Comparison of ENCODE assay signal across 24 cellular contexts in genomic region chr10:71392791-71393781, GRCh38.
"Had no signal": no experiment of that assay in that cellular context is flagged by ENCODE, and none has a peak within 500 bp of the region (broad histone marks: within the 10 kb centered on the region; RNA-seq: fewer than 3 reads in every experiment).

No MANE protein-coding gene starts in this region.

- H3K36me3 Mint-ChIP-seq: activated naive CD8-positive, alpha-beta T cell treated with anti-CD3 and anti-CD28 coated beads, Interleukin-2, amount 10 ng/mL, durations not matched to agents 7 days and 5 days had no signal

- H3K4me3 Mint-ChIP-seq: activated CD8-positive, alpha-beta T cell treated with anti-CD3 and anti-CD28 coated beads, Interleukin-2, amount 10 ng/mL, durations not matched to agents 7 days and 5 days; activated naive CD4-positive, alpha-beta T cell treated with anti-CD3 and anti-CD28 coated beads for 36 hours; activated naive CD8-positive, alpha-beta T cell treated with anti-CD3 and anti-CD28 coated beads, Interleukin-2, amount 10 ng/mL, durations not matched to agents 7 days and 5 days; neural crest cell; stimulated activated naive CD8-positive, alpha-beta T cell treated with anti-CD3 and anti-CD28 coated beads, Interleukin-15, Interleukin-2, amounts not matched to agents 100 ng/mL and 50 ng/mL, for 24 hours had no signal

- H3K4me3 ChIP-seq: breast epithelium, colonic mucosa, heart right ventricle, lower lobe of right lung, ovary, psoas muscle, tibial artery had no signal

- H3K9me3 ChIP-seq: breast epithelium, colonic mucosa, heart right ventricle, lower lobe of right lung, ovary, psoas muscle, tibial artery had no signal

- ATAC-seq: activated CD8-positive, alpha-beta T cell treated with anti-CD3 and anti-CD28 coated beads, Interleukin-2, amount 10 ng/mL, durations not matched to agents 7 days and 5 days; heart right ventricle; left colon; lower lobe of right lung; naive thymus-derived CD4-positive, alpha-beta T cell; psoas muscle; right cardiac atrium had no signal

- DNase-seq: activated CD4-positive, alpha-beta T cell treated with anti-CD3 and anti-CD28 coated beads for 1 hour; activated CD4-positive, alpha-beta T cell treated with anti-CD3 and anti-CD28 coated beads, Interleukin-2, amount 50 U/mL, for 1 hour; activated CD8-positive, alpha-beta T cell treated with anti-CD3 and anti-CD28 coated beads, Interleukin-2, amount 10 ng/mL, durations not matched to agents 7 days and 5 days; activated effector memory CD4-positive, alpha-beta T cell treated with Interleukin-2 at 50 U/mL for 16 hours; activated naive CD4-positive, alpha-beta T cell treated with anti-CD3 and anti-CD28 coated beads for 36 hours; activated naive CD8-positive, alpha-beta T cell treated with anti-CD3 and anti-CD28 coated beads, Interleukin-2, amount 10 ng/mL, durations not matched to agents 7 days and 5 days; amniotic stem cell; colonic mucosa; heart right ventricle; left colon; lower lobe of right lung; psoas muscle; right cardiac atrium; stimulated activated CD4-positive, alpha-beta T cell treated with anti-CD3 and anti-CD28 coated beads, Interleukin-12 subunit alpha, Interleukin-12 subunit beta, amount 100 ng/mL, for 4 hours; stimulated activated CD4-positive, alpha-beta T cell treated with anti-CD3 and anti-CD28 coated beads, Interleukin-4, amount 100 ng/mL, for 4 hours; T-helper 9 cell; tibial artery had no signal

- H3K9me3 Mint-ChIP-seq: activated naive CD4-positive, alpha-beta T cell treated with anti-CD3 and anti-CD28 coated beads for 36 hours; activated naive CD8-positive, alpha-beta T cell treated with anti-CD3 and anti-CD28 coated beads, Interleukin-2, amount 10 ng/mL, durations not matched to agents 7 days and 5 days; neural crest cell; stimulated activated naive CD8-positive, alpha-beta T cell treated with anti-CD3 and anti-CD28 coated beads, Interleukin-15, Interleukin-2, amounts not matched to agents 100 ng/mL and 50 ng/mL, for 24 hours had no signal

- H3K36me3 ChIP-seq: breast epithelium, colonic mucosa, heart right ventricle, lower lobe of right lung, ovary, tibial artery had no signal

- FAIRE-seq: endometrium, keratinocyte had no signal

- H3K27ac Mint-ChIP-seq: activated CD8-positive, alpha-beta T cell treated with anti-CD3 and anti-CD28 coated beads, Interleukin-2, amount 10 ng/mL, durations not matched to agents 7 days and 5 days; activated naive CD4-positive, alpha-beta T cell treated with anti-CD3 and anti-CD28 coated beads for 36 hours; activated naive CD8-positive, alpha-beta T cell treated with anti-CD3 and anti-CD28 coated beads, Interleukin-2, amount 10 ng/mL, durations not matched to agents 7 days and 5 days; naive thymus-derived CD4-positive, alpha-beta T cell; stimulated activated naive CD8-positive, alpha-beta T cell treated with anti-CD3 and anti-CD28 coated beads, Interleukin-15, Interleukin-2, amounts not matched to agents 100 ng/mL and 50 ng/mL, for 24 hours had no signal

- H3K27me3 ChIP-seq: ovary had no signal

- H3K27ac ChIP-seq: breast epithelium, colonic mucosa, heart right ventricle, lower lobe of right lung, ovary, psoas muscle, tibial artery had no signal

- H3K4me1 ChIP-seq: breast epithelium had no signal
